In genomic region chr6:37172991-37173572, GRCh38 we compare ENCODE assay signal across 10 cellular contexts. TPM values are rescaled to one million over a fixed set of nuclear protein-coding genes. Genes with fewer than 3 reads are reported as not detected.
DNase-seq lines count a peak whose midpoint lies in the region; ATAC-seq and TF ChIP-seq lines count a peak whose summit lies in the region.
"Had no signal": no experiment of that assay in that cellular context is flagged by ENCODE, and none has a peak within 500 bp of the region (broad histone marks: within the 10 kb centered on the region; RNA-seq: fewer than 3 reads in every experiment).

No MANE protein-coding gene starts in this region.

- H3K27ac Mint-ChIP-seq in brain: peak overlapping the region in 2 of 5 experiments; percentile 59 to 97
- H3K27ac Mint-ChIP-seq in naive B cell: peak overlapping the region in 3 of 6 donors; percentile 26 to 72 (median 28)

- H3K27me3 ChIP-seq in left ventricle myocardium inferior (ENCODE audit: low read depth) (no peaks in the 10 kb centered on the region), vagina (no peaks in the 10 kb centered on the region), HAP-1 (ENCODE audit: low read depth) (no peaks in the 10 kb centered on the region)

- H3K36me3 ChIP-seq in left ventricle myocardium inferior (peaks cover 36% of the 10 kb centered on the region), vagina (peaks cover 0 to 30% of the 10 kb centered on the region in 2 donors), HAP-1 (replicated peaks) (peaks cover 51% of the 10 kb centered on the region)

- no peak for TF ChIP-seq CTCF in left ventricle myocardium inferior (IDR thresholded peaks at IDR 0.05; ENCODE audit: borderline replicate concordance)
- no peak for TF ChIP-seq CTCF in brain (conservative IDR thresholded peaks at IDR 0.05)
- TF ChIP-seq CTCF in vagina (IDR thresholded peaks at IDR 0.05): no peak

- H3K9me3 ChIP-seq in left ventricle myocardium inferior (replicated peaks) (no peaks in the 10 kb centered on the region), vagina (no peaks in the 10 kb centered on the region), HAP-1 (no peaks in the 10 kb centered on the region)

- in situ Hi-C loops in HAP-1 (cut with MboI; ENCODE audit: low sequenced_read_pairs): loop anchor here (5.0 to 10.0 kb wide), 2 partner anchors 121 to 148 kb away; no protein-coding TSS in a partner anchor

- H3K36me3 Mint-ChIP-seq in brain (peaks cover 26% of the 10 kb centered on the region), naive B cell (peaks cover 10 to 22% of the 10 kb centered on the region in 2 donors)

- H3K9me3 Mint-ChIP-seq in brain (peaks cover 0 to 2% (median 0%) of the 10 kb centered on the region in 5 experiments), naive B cell (no peaks in the 10 kb centered on the region)

- H3K4me3 ChIP-seq in left ventricle myocardium inferior (peak overlapping the region; percentile 98), vagina (peak overlapping the region in 1 of 2 donors; percentile 93), HAP-1 (no peak overlapping the region)

- H3K4me1 Mint-ChIP-seq in brain: peaks cover 41% of the 10 kb centered on the region
- peaks cover 58 to 81% (median 74%) of the 10 kb centered on the region in 3 donors for H3K4me1 Mint-ChIP-seq in naive B cell

- H3K27me3 Mint-ChIP-seq in brain: peaks cover 6% of the 10 kb centered on the region
- H3K27me3 Mint-ChIP-seq in naive B cell: no peaks in the 10 kb centered on the region

- intact Hi-C loops in left ventricle myocardium inferior (cut with micrococcal nuclease): loop anchor here (2.0 kb wide), 1 partner anchor 122 kb away; no protein-coding TSS in a partner anchor
- intact Hi-C loops in Right ventricle myocardium superior (cut with DNase I): loop anchor here (1.0 kb wide), 1 partner anchor 122 kb away; no protein-coding TSS in a partner anchor
- intact Hi-C loops in vagina (cut with DNase I): loop anchor here (5.0 kb wide), 1 partner anchor 41 kb away; no protein-coding TSS in a partner anchor

- no peak for ATAC-seq in Right ventricle myocardium superior (ENCODE audit: poor library complexity)
- no peak for ATAC-seq in naive B cell (ENCODE audit: low read depth in 2 of 2)

- no peak for DNase-seq in left ventricle myocardium inferior
- DNase-seq in Right ventricle myocardium superior: no peak
- DNase-seq in naive B cell: no peak
- no peak for DNase-seq in vagina (ENCODE audit: extremely low spot score in 2 of 2)
- no peak for DNase-seq in SK-N-DZ (ENCODE audit: low spot score)
- no peak for DNase-seq in HAP-1 (ENCODE audit: low spot score in 2 of 2)
- no peak for DNase-seq in stimulated activated naive CD4-positive, alpha-beta T cell (lab: John Stamatoyannopoulos, UW)
- DNase-seq: NCI-H1092, SHP77 treated with DMSO at 0.1 percent for 48 hours had no signal

- peak overlapping the region; percentile 96 for H3K27ac ChIP-seq in left ventricle myocardium inferior (replicated peaks)
- H3K27ac ChIP-seq in vagina: peak overlapping the region; percentile 97

- TF ChIP-seq POLR2A in vagina (IDR thresholded peaks at IDR 0.05): no peak

- H3K4me3 Mint-ChIP-seq in brain (peak overlapping the region; percentile 56 to 90 (median 87)), naive B cell (peak overlapping the region in 5 of 8 donors; percentile 48 to 95 (median 90))

- H3K4me1 ChIP-seq in left ventricle myocardium inferior: peaks cover 57% of the 10 kb centered on the region
- peaks cover 29% of the 10 kb centered on the region for H3K4me1 ChIP-seq in vagina
- H3K4me1 ChIP-seq in HAP-1: peaks cover 14% of the 10 kb centered on the region

RNA-seq across cellular contexts. Expression of gene PIM1, which starts 3.1 kb away (rescaled TPM):
- total RNA-seq in left ventricle myocardium inferior (28.9 TPM), Right ventricle myocardium superior (28.3 TPM), vagina (74.2 TPM)
- polyA plus RNA-seq in brain (ENCODE audit: insufficient read depth, low read depth, low replicate concordance) (102 TPM), naive B cell (ENCODE audit: low read depth in 6 of 6) (10 to 100 TPM; 15.0 to 46.3 (median 24.3) TPM)
- polyA plus RNA-seq in SK-N-DZ (2014; cell fraction: cytosol; rRNA removed): 39.9 and 44.8 TPM in 2 replicates
- polyA plus RNA-seq in SK-N-DZ (2014; cell fraction: nucleus; rRNA removed): 26.9 and 29.4 TPM in 2 replicates
